28 cellular contexts compared by ENCODE assay signal in genomic region chr4:174815282-174815681, GRCh38. TPM values are rescaled to one million over a fixed set of nuclear protein-coding genes. Genes with fewer than 3 reads are reported as not detected.
DNase-seq lines count a peak whose midpoint lies in the region; ATAC-seq and TF ChIP-seq lines count a peak whose summit lies in the region.
"Had no signal": no experiment of that assay in that cellular context is flagged by ENCODE, and none has a peak within 500 bp of the region (broad histone marks: within the 10 kb centered on the region; RNA-seq: fewer than 3 reads in every experiment).

No MANE protein-coding gene starts in this region.

- no peak overlapping the region for H3K4me3 Mint-ChIP-seq in chondrocyte (ENCODE audit: unreplicated experiment)
- no peak overlapping the region for H3K4me3 Mint-ChIP-seq in osteocyte (ENCODE audit: unreplicated experiment)
- H3K4me3 Mint-ChIP-seq: B cell; CD14-positive monocyte; CD4-positive, alpha-beta memory T cell; CD4-positive, alpha-beta T cell; CD4-positive, CD25-positive, alpha-beta regulatory T cell; CD8-positive, alpha-beta memory T cell; CD8-positive, alpha-beta T cell had no signal

- no peaks in the 10 kb centered on the region for H3K4me1 Mint-ChIP-seq in chondrocyte (ENCODE audit: low read depth)
- no peaks in the 10 kb centered on the region for H3K4me1 Mint-ChIP-seq in osteocyte (ENCODE audit: unreplicated experiment)
- H3K4me1 Mint-ChIP-seq: CD14-positive monocyte; CD4-positive, alpha-beta memory T cell; CD4-positive, CD25-positive, alpha-beta regulatory T cell; CD8-positive, alpha-beta memory T cell had no signal

- H3K9me3 Mint-ChIP-seq in chondrocyte (ENCODE audit: low read depth), result no peaks in the 10 kb centered on the region
- peaks cover 5% of the 10 kb centered on the region for H3K9me3 Mint-ChIP-seq in osteocyte (ENCODE audit: unreplicated experiment)

- DNase-seq in chondrocyte (ENCODE audit: low spot score), result peak; percentile 54
- peak; percentile 64 for DNase-seq in osteocyte (ENCODE audit: extremely low spot score, unreplicated experiment)
- DNase-seq: 8988T; ACHN; AML-193; BE2C; C1 segment of cervical spinal cord; Caco-2; Calu3; CD4-positive, alpha-beta memory T cell; CD4-positive, alpha-beta T cell; CD4-positive, CD25-positive, alpha-beta regulatory T cell; CD8-positive, alpha-beta memory T cell; CD8-positive, alpha-beta T cell; COR-L47; DMS 273 treated with DMSO at 0.1 percent for 48 hours; DMS153; DMS79; DMS79 treated with DMSO at 0.1 percent for 48 hours; DND-41; EL had no signal

- no peak for ATAC-seq in GM21825 (IDR thresholded peaks at IDR 0.05; ENCODE audit: unreplicated experiment)
- ATAC-seq in HG02840 (IDR thresholded peaks at IDR 0.05; ENCODE audit: low FRiP score, unreplicated experiment), result no peak
- ATAC-seq: A549; CD8-positive, alpha-beta T cell had no signal

- TF ChIP-seq CTCF in chondrocyte (IDR thresholded peaks at IDR 0.05) (no peak), osteocyte (IDR thresholded peaks at IDR 0.05) (no peak)

- H3K27me3 Mint-ChIP-seq in chondrocyte (ENCODE audit: low read depth) (peaks cover 2% of the 10 kb centered on the region), osteocyte (ENCODE audit: unreplicated experiment) (peaks cover 22% of the 10 kb centered on the region)
- H3K27me3 Mint-ChIP-seq: B cell; CD4-positive, alpha-beta memory T cell; CD4-positive, alpha-beta T cell; CD4-positive, CD25-positive, alpha-beta regulatory T cell; CD8-positive, alpha-beta memory T cell had no signal

- H3K36me3 Mint-ChIP-seq in chondrocyte (ENCODE audit: low read depth) (no peaks in the 10 kb centered on the region), osteocyte (ENCODE audit: unreplicated experiment) (no peaks in the 10 kb centered on the region)
- H3K36me3 Mint-ChIP-seq: CD14-positive monocyte; CD4-positive, alpha-beta memory T cell; CD4-positive, CD25-positive, alpha-beta regulatory T cell; CD8-positive, alpha-beta memory T cell; CD8-positive, alpha-beta T cell had no signal

- H3K27ac Mint-ChIP-seq in chondrocyte (ENCODE audit: unreplicated experiment) (no peak overlapping the region), osteocyte (ENCODE audit: unreplicated experiment) (no peak overlapping the region)
- H3K27ac Mint-ChIP-seq: B cell; CD14-positive monocyte; CD4-positive, alpha-beta memory T cell; CD4-positive, alpha-beta T cell; CD4-positive, CD25-positive, alpha-beta regulatory T cell; CD8-positive, alpha-beta memory T cell; CD8-positive, alpha-beta T cell had no signal

RNA-seq across cellular contexts. Expression of gene GLRA3, which starts 13.8 kb away (rescaled TPM):
- total RNA-seq in chondrocyte (not detected in 3 replicates), osteocyte (not detected in 2 replicates)
- total RNA-seq: A172; Caco-2; CD4-positive, alpha-beta memory T cell; CD4-positive, alpha-beta T cell; CD4-positive, CD25-positive, alpha-beta regulatory T cell; CD8-positive, alpha-beta memory T cell; CD8-positive, alpha-beta T cell; Daoy had no signal
